Comparison of ENCODE assay signal across 1 cellular context in the genomic region with DNA sequence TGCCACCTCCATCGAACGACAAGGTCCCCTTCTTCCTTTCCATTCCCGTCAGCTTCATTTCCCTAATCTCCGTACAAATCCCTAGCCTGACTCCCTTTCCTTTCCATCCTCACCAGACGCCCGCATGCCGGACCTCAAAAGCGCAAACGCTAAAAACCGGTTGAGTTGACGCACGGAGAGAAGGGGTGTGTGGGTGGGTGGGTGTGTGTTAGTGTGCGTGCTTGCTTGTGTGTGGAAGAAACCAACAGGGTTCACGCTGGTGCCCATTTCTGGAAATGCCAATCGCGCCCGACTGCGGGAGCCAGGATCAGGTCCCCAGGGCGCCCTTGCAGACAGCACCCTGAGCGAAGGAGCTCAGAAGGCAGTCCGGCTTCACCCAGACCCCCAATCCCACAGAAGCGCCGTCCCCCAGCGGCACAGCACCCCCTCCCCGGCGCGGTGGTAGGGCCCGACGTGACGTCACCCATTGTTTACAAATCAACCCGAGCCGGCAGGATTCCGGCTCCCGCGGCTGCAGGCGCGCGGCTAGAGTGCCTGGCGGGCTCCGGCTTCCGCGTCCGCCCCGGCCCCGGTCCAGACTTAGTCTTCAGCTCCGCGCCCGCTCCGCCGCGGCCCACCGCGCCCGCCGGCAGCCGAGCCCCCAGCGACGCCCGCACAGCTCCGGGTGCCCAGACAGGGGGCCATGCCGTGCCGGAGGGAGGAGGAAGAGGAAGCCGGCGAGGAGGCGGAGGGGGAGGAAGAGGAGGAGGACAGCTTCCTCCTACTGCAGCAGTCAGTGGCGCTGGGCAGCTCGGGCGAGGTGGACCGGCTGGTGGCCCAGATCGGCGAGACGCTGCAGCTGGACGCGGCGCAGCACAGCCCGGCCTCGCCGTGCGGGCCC.
TF ChIP-seq lines count a peak whose summit lies in the region.

A gene with protein sequence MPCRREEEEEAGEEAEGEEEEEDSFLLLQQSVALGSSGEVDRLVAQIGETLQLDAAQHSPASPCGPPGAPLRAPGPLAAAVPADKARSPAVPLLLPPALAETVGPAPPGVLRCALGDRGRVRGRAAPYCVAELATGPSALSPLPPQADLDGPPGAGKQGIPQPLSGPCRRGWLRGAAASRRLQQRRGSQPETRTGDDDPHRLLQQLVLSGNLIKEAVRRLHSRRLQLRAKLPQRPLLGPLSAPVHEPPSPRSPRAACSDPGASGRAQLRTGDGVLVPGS (plus strand): TSS at position 500 of the 880 bp plus-strand sequence. CDS start 183 bp downstream, at position 683.

TF ChIP-seq in HEK293, 187 proteins besides CTCF, POLR2A, EP300 and RAD21 (continued from another document):
- TF ChIP-seq, protein P1, sequence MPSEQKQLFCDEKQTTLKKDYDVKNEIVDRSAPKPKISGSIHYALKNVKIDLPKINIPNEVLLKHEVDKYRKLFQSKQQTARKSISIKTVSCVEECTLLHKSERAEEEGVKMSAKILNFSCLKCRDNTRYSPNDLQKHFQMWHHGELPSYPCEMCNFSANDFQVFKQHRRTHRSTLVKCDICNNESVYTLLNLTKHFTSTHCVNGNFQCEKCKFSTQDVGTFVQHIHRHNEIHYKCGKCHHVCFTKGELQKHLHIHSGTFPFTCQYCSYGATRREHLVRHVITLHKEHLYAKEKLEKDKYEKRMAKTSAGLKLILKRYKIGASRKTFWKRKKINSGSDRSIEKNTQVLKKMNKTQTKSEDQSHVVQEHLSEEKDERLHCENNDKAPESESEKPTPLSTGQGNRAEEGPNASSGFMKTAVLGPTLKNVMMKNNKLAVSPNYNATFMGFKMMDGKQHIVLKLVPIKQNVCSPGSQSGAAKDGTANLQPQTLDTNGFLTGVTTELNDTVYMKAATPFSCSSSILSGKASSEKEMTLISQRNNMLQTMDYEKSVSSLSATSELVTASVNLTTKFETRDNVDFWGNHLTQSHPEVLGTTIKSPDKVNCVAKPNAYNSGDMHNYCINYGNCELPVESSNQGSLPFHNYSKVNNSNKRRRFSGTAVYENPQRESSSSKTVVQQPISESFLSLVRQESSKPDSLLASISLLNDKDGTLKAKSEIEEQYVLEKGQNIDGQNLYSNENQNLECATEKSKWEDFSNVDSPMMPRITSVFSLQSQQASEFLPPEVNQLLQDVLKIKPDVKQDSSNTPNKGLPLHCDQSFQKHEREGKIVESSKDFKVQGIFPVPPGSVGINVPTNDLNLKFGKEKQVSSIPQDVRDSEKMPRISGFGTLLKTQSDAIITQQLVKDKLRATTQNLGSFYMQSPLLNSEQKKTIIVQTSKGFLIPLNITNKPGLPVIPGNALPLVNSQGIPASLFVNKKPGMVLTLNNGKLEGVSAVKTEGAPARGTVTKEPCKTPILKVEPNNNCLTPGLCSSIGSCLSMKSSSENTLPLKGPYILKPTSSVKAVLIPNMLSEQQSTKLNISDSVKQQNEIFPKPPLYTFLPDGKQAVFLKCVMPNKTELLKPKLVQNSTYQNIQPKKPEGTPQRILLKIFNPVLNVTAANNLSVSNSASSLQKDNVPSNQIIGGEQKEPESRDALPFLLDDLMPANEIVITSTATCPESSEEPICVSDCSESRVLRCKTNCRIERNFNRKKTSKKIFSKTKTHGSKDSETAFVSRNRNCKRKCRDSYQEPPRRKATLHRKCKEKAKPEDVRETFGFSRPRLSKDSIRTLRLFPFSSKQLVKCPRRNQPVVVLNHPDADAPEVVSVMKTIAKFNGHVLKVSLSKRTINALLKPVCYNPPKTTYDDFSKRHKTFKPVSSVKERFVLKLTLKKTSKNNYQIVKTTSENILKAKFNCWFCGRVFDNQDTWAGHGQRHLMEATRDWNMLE (tag by site-specific recombination; conservative IDR thresholded peaks at IDR 0.05; ENCODE audit: low read depth), result 0 out of 2 replicates have a peak, but pooled peaks have one; percentile 23
- TF ChIP-seq KLF8 (tag by site-specific recombination; IDR thresholded peaks at IDR 0.05) (peak; percentile 93), ZNF2 (tag by site-specific recombination; IDR thresholded peaks at IDR 0.05) (peak; percentile 86), INSM2 (tag by site-specific recombination; IDR thresholded peaks at IDR 0.05) (peak; percentile 72; the same call in 1 of the 2 replicates), ZFP69B (tag by site-specific recombination; IDR thresholded peaks at IDR 0.05) (peak; percentile 81; the same call in 1 of the 2 replicates), EGR2 (tag by site-specific recombination; IDR thresholded peaks at IDR 0.05; ENCODE audit: low read depth) (peak; percentile 72), WT1 (tag by site-specific recombination; IDR thresholded peaks at IDR 0.05) (peak; percentile 64; the same call in 1 of the 2 replicates), ZNF311 (tag by site-specific recombination; IDR thresholded peaks at IDR 0.05; ENCODE audit: borderline replicate concordance) (no peak), SP2 (tag by site-specific recombination; IDR thresholded peaks at IDR 0.05) (peak; percentile 48), KLF9 (tag by site-specific recombination; IDR thresholded peaks at IDR 0.05; ENCODE audit: low read depth) (peak; percentile 98), PATZ1 (tag by site-specific recombination; IDR thresholded peaks at IDR 0.05) (peak; percentile 82), ZBTB17 (tag by site-specific recombination; IDR thresholded peaks at IDR 0.05) (peak; percentile 95), ZNF266 (tag by site-specific recombination; IDR thresholded peaks at IDR 0.05; ENCODE audit: low read depth) (no peak), ZIC2 (tag by site-specific recombination; IDR thresholded peaks at IDR 0.05) (peak; percentile 78), ZNF704 (tag by site-specific recombination; IDR thresholded peaks at IDR 0.05) (0 out of 2 replicates have a peak, but pooled peaks have one; percentile 16), ZNF792 (tag by site-specific recombination; IDR thresholded peaks at IDR 0.05) (no peak)
- TF ChIP-seq, protein P2, sequence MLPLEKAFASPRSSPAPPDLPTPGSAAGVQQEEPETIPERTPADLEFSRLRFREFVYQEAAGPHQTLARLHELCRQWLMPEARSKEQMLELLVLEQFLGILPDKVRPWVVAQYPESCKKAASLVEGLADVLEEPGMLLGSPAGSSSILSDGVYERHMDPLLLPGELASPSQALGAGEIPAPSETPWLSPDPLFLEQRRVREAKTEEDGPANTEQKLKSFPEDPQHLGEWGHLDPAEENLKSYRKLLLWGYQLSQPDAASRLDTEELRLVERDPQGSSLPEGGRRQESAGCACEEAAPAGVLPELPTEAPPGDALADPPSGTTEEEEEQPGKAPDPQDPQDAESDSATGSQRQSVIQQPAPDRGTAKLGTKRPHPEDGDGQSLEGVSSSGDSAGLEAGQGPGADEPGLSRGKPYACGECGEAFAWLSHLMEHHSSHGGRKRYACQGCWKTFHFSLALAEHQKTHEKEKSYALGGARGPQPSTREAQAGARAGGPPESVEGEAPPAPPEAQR (tag by site-specific recombination; IDR thresholded peaks at IDR 0.05), result peak; percentile 58; the same call in 1 of the 2 replicates
- TF ChIP-seq, protein P3, sequence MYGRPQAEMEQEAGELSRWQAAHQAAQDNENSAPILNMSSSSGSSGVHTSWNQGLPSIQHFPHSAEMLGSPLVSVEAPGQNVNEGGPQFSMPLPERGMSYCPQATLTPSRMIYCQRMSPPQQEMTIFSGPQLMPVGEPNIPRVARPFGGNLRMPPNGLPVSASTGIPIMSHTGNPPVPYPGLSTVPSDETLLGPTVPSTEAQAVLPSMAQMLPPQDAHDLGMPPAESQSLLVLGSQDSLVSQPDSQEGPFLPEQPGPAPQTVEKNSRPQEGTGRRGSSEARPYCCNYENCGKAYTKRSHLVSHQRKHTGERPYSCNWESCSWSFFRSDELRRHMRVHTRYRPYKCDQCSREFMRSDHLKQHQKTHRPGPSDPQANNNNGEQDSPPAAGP (tag by site-specific recombination; IDR thresholded peaks at IDR 0.05), result peak; percentile 97
- TF ChIP-seq, protein P4, sequence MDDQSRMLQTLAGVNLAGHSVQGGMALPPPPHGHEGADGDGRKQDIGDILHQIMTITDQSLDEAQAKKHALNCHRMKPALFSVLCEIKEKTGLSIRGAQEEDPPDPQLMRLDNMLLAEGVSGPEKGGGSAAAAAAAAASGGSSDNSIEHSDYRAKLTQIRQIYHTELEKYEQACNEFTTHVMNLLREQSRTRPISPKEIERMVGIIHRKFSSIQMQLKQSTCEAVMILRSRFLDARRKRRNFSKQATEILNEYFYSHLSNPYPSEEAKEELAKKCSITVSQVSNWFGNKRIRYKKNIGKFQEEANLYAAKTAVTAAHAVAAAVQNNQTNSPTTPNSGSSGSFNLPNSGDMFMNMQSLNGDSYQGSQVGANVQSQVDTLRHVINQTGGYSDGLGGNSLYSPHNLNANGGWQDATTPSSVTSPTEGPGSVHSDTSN (CRISPR knock-in tag; IDR thresholded peaks at IDR 0.05), result peak; percentile 72; the same call in 1 of the 2 replicates
- TF ChIP-seq, protein P5, sequence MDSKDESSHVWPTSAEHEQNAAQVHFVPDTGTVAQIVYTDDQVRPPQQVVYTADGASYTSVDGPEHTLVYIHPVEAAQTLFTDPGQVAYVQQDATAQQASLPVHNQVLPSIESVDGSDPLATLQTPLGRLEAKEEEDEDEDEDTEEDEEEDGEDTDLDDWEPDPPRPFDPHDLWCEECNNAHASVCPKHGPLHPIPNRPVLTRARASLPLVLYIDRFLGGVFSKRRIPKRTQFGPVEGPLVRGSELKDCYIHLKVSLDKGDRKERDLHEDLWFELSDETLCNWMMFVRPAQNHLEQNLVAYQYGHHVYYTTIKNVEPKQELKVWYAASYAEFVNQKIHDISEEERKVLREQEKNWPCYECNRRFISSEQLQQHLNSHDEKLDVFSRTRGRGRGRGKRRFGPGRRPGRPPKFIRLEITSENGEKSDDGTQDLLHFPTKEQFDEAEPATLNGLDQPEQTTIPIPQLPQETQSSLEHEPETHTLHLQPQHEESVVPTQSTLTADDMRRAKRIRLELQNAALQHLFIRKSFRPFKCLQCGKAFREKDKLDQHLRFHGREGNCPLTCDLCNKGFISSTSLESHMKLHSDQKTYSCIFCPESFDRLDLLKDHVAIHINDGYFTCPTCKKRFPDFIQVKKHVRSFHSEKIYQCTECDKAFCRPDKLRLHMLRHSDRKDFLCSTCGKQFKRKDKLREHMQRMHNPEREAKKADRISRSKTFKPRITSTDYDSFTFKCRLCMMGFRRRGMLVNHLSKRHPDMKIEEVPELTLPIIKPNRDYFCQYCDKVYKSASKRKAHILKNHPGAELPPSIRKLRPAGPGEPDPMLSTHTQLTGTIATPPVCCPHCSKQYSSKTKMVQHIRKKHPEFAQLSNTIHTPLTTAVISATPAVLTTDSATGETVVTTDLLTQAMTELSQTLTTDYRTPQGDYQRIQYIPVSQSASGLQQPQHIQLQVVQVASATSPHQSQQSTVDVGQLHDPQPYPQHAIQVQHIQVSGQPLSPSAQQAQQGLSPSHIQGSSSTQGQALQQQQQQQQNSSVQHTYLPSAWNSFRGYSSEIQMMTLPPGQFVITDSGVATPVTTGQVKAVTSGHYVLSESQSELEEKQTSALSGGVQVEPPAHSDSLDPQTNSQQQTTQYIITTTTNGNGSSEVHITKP (tag by site-specific recombination; IDR thresholded peaks at IDR 0.05), result peak; percentile 100
